ENCODE assay signal across 8 cellular contexts in the genomic region with DNA sequence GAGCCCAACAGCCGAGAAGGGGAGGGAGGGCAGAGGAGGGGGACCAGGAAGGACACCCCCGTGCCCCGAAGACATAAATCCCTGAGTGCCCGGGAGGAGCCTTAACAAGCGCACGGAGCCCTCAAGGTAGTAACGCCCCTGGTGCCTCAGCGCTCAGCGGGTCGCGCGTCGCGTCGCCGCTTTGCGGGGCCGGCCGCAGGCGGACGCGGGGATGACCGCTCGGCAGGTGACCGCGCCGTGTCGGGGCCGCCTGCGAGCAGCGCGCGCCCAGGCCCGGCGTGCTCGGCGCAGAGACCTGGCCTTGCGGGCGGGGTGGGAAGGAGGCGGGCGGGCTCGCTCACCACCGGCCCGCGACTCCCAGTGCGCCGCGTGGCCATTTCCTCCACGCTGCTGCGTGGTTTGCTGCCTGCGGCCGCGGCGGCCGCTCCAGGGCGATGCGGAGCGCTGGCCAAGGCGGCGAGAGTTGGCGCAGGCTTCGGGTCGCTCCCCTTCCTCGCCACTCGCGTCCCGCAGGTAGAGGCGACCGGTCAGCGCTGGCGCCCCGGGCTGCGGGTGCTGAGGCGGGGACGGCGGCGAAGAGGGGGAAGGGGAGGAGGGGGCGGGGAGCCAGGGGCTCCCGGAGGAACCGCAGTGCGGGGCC. TPM values are rescaled to one million over a fixed set of nuclear protein-coding genes. Genes with fewer than 3 reads are reported as not detected.
DNase-seq lines count a peak whose midpoint lies in the region; ATAC-seq lines count a peak whose summit lies in the region.

No MANE protein-coding gene starts in this region.

- H3K4me3 Mint-ChIP-seq in activated CD4-positive, alpha-beta T cell treated with anti-CD3 and anti-CD28 coated beads for 36 hours: peak overlapping the region; percentile 76
- H3K4me3 Mint-ChIP-seq in T-helper 17 cell: peak overlapping the region; percentile 90
- H3K4me3 Mint-ChIP-seq in natural killer cell treated with Interleukin-12 subunit alpha and Interleukin-12 subunit beta and Interleukin-15 and Interleukin-18, amount 100 ng/mL, for 72 hours: peak overlapping the region; percentile 72

- intact Hi-C loops in activated CD4-positive, alpha-beta T cell treated with anti-CD3 and anti-CD28 coated beads for 36 hours (cut with DNase I, micrococcal nuclease): loop anchor here in 1 of 2 experiments (5.0 kb wide), 1 partner anchor 164 kb away; no protein-coding TSS in a partner anchor

- CTCF ChIA-PET in activated CD4-positive, alpha-beta T cell treated with anti-CD3 and anti-CD28 coated beads for 36 hours (lab: Charles Lee): no interaction called here

- ATAC-seq in activated CD4-positive, alpha-beta T cell treated with anti-CD3 and anti-CD28 coated beads for 36 hours: peak; percentile 31
- ATAC-seq in HG02852 (IDR thresholded peaks at IDR 0.05; ENCODE audit: unreplicated experiment): peak; percentile 14
- ATAC-seq in T-helper 17 cell: peak; percentile 13
- ATAC-seq in esophagus mucosa: peak; percentile 58
- peak; percentile 56 to 59 for ATAC-seq in natural killer cell treated with Interleukin-12 subunit alpha and Interleukin-12 subunit beta and Interleukin-15 and Interleukin-18, amount 100 ng/mL, for 72 hours

- H3K27me3 Mint-ChIP-seq in activated CD4-positive, alpha-beta T cell treated with anti-CD3 and anti-CD28 coated beads for 36 hours: peaks cover 38% of the 10 kb centered on the region
- peaks cover 53% of the 10 kb centered on the region for H3K27me3 Mint-ChIP-seq in T-helper 17 cell
- peaks cover 28 to 32% of the 10 kb centered on the region in 2 donors for H3K27me3 Mint-ChIP-seq in natural killer cell treated with Interleukin-12 subunit alpha and Interleukin-12 subunit beta and Interleukin-15 and Interleukin-18, amount 100 ng/mL, for 72 hours

- DNase-seq in activated CD4-positive, alpha-beta T cell treated with anti-CD3 and anti-CD28 coated beads for 36 hours: peak; percentile 16
- DNase-seq in activated CD4-positive, alpha-beta T cell treated with anti-CD3 and anti-CD28 coated beads, Interleukin-2, amount 50 U/mL, for 4 hours: no peak
- DNase-seq in T-helper 17 cell: no peak
- DNase-seq in natural killer cell treated with Interleukin-12 subunit alpha and Interleukin-12 subunit beta and Interleukin-15 and Interleukin-18, amount 100 ng/mL, for 72 hours (ENCODE audit: low spot score): no peak
- DNase-seq in 8988T: no peak
- DNase-seq in cortex of kidney (lab: John Stamatoyannopoulos, UW): no peak

- peak overlapping the region; percentile 32 for H3K27ac Mint-ChIP-seq in activated CD4-positive, alpha-beta T cell treated with anti-CD3 and anti-CD28 coated beads for 36 hours
- H3K27ac Mint-ChIP-seq in T-helper 17 cell: peak overlapping the region; percentile 60
- no peak overlapping the region for H3K27ac Mint-ChIP-seq in natural killer cell treated with Interleukin-12 subunit alpha and Interleukin-12 subunit beta and Interleukin-15 and Interleukin-18, amount 100 ng/mL, for 72 hours

- peaks cover 16% of the 10 kb centered on the region for H3K4me1 Mint-ChIP-seq in activated CD4-positive, alpha-beta T cell treated with anti-CD3 and anti-CD28 coated beads for 36 hours
- peaks cover 18% of the 10 kb centered on the region for H3K4me1 Mint-ChIP-seq in T-helper 17 cell
- peaks cover 5 to 12% of the 10 kb centered on the region in 2 donors for H3K4me1 Mint-ChIP-seq in natural killer cell treated with Interleukin-12 subunit alpha and Interleukin-12 subunit beta and Interleukin-15 and Interleukin-18, amount 100 ng/mL, for 72 hours (ENCODE audit: low read depth in 2 of 2)

- no peaks in the 10 kb centered on the region for H3K9me3 Mint-ChIP-seq in activated CD4-positive, alpha-beta T cell treated with anti-CD3 and anti-CD28 coated beads for 36 hours (ENCODE audit: low read depth)
- no peaks in the 10 kb centered on the region for H3K9me3 Mint-ChIP-seq in natural killer cell treated with Interleukin-12 subunit alpha and Interleukin-12 subunit beta and Interleukin-15 and Interleukin-18, amount 100 ng/mL, for 72 hours

- H3K36me3 Mint-ChIP-seq in activated CD4-positive, alpha-beta T cell treated with anti-CD3 and anti-CD28 coated beads for 36 hours (ENCODE audit: low read depth): no peaks in the 10 kb centered on the region
- peaks cover 4% of the 10 kb centered on the region for H3K36me3 Mint-ChIP-seq in T-helper 17 cell (ENCODE audit: low read depth)
- peaks cover 9% of the 10 kb centered on the region for H3K36me3 Mint-ChIP-seq in natural killer cell treated with Interleukin-12 subunit alpha and Interleukin-12 subunit beta and Interleukin-15 and Interleukin-18, amount 100 ng/mL, for 72 hours

- POLR2A ChIA-PET in activated CD4-positive, alpha-beta T cell treated with anti-CD3 and anti-CD28 coated beads for 36 hours (lab: Charles Lee): no interaction called here

- no peaks in the 10 kb centered on the region for H3K9me3 ChIP-seq in T-helper 17 cell (ENCODE audit: control insufficient read depth, low read length, poor library complexity, severe bottlenecking)

RNA-seq across cellular contexts. Expression of gene CCSER1, which starts 0.6 kb away (rescaled TPM):
- total RNA-seq in activated CD4-positive, alpha-beta T cell treated with anti-CD3 and anti-CD28 coated beads for 36 hours: under 1 TPM in 1 of 2 experiments, not detected in 1; 0.14 TPM
- total RNA-seq in T-helper 17 cell: 1 to 10 TPM; 1.7 to 3.0 TPM
- 1.2 TPM for total RNA-seq in esophagus mucosa
- total RNA-seq in natural killer cell treated with Interleukin-12 subunit alpha and Interleukin-12 subunit beta and Interleukin-15 and Interleukin-18, amount 100 ng/mL, for 72 hours: under 1 TPM in 1 of 2 donors, not detected in 1; 0.17 TPM

Comparison
In these comparisons a context has a peak if more than half of its experiments do, and no peak if none do; other contexts are left out.
1. H3K27ac Mint-ChIP-seq: peak in activated CD4-positive, alpha-beta T cell treated with anti-CD3 and anti-CD28 coated beads for 36 hours (single experiment) and T-helper 17 cell (single experiment); none in natural killer cell treated with Interleukin-12 subunit alpha and Interleukin-12 subunit beta and Interleukin-15 and Interleukin-18, amount 100 ng/mL, for 72 hours (0 of 2).
2. Peak in every context shown above with its lines, with median percentiles within 50 percentile points of each other: ATAC-seq and H3K4me3 Mint-ChIP-seq.